ENCODE assay signal across 8 cellular contexts in the genomic region with DNA sequence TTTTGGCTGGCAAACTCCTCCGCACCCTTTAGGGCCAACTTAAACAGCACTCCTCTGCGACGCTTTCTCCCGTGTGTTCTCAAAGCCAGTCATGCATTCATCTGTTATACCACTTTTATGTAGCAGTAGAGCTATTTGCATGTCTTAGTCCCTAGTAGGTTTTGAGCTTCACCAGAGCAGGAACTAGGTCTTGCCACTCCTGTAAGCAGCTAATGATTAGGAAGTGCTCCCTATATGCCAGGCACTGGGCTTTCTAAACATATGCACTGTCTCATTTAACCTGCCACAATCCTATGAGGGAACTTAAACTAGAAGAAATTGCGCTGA.
DNase-seq lines count a peak whose midpoint lies in the region; ATAC-seq, FAIRE-seq and TF ChIP-seq lines count a peak whose summit lies in the region.
"Had no signal": no experiment of that assay in that cellular context is flagged by ENCODE, and none has a peak within 500 bp of the region (broad histone marks: within the 10 kb centered on the region; RNA-seq: fewer than 3 reads in every experiment).

No MANE protein-coding gene starts in this region.

- TF ChIP-seq CTCF in neural progenitor cell (IDR thresholded peaks at IDR 0.05) = no peak

- H2AFZ ChIP-seq in neural progenitor cell (replicated peaks) = no peak overlapping the region

- H3K27ac ChIP-seq in SJSA1 = peak overlapping the region; percentile 79
- H3K27ac ChIP-seq in stomach smooth muscle (ENCODE audit: low read length) = peak overlapping the region; percentile 37
- no peak overlapping the region for H3K27ac ChIP-seq in neural progenitor cell
- H3K27ac ChIP-seq: HL-60 had no signal

- H3K4me1 ChIP-seq in SJSA1 (replicated peaks) (peaks cover 37% of the 10 kb centered on the region), stomach smooth muscle (ENCODE audit: control insufficient read depth, insufficient read depth, low read length) (peaks cover 38% of the 10 kb centered on the region), neural progenitor cell (peaks cover 1% of the 10 kb centered on the region)

- DNase-seq in GM19239 (ENCODE audit: insufficient read length, low spot score) (peak; percentile 18), SJSA1 (ENCODE audit: low read depth in 1 of 2, low spot score in 2 of 2) (no peak), SKM-1 treated with dmso at 0.1 percent for 144 hours (lab: John Stamatoyannopoulos, UW; ENCODE audit: unreplicated experiment) (no peak), A172 (ENCODE audit: low spot score) (no peak), neural progenitor cell (ENCODE audit: low spot score) (no peak)

- H3K27me3 ChIP-seq in SJSA1 (replicated peaks) = no peaks in the 10 kb centered on the region
- H3K27me3 ChIP-seq in stomach smooth muscle (ENCODE audit: control insufficient read depth in 1 of 2, insufficient read depth in 2 of 2, low read length in 2 of 2) = no peaks in the 10 kb centered on the region
- no peaks in the 10 kb centered on the region for H3K27me3 ChIP-seq in neural progenitor cell

- H3K4me2 ChIP-seq in neural progenitor cell = no peak overlapping the region

- no peaks in the 10 kb centered on the region for H3K27me3 Mint-ChIP-seq in neural progenitor cell (ENCODE audit: insufficient read depth, low read depth)

- H3K27ac Mint-ChIP-seq in neural progenitor cell = no peak overlapping the region

- no peaks in the 10 kb centered on the region for H3F3A ChIP-seq in neural progenitor cell (ENCODE audit: low read depth)

- H3K9ac ChIP-seq in stomach smooth muscle (ENCODE audit: low read length in 2 of 2) (no peak overlapping the region), neural progenitor cell (no peak overlapping the region)

- H3K36me3 Mint-ChIP-seq in neural progenitor cell = peaks cover 5% of the 10 kb centered on the region

- no peak for FAIRE-seq in GM19239 (lab: Jason Lieb, UNC)

- H3K4me3 Mint-ChIP-seq in neural progenitor cell = no peak overlapping the region

- ATAC-seq in HG02798 (IDR thresholded peaks at IDR 0.05; ENCODE audit: poor library complexity, unreplicated experiment) = peak; percentile 71

- no peaks in the 10 kb centered on the region for H4K20me1 ChIP-seq in neural progenitor cell (ENCODE audit: low read depth)

- H3K9me3 Mint-ChIP-seq in neural progenitor cell = no peaks in the 10 kb centered on the region

- H3K36me3 ChIP-seq in SJSA1 (0 out of 2 replicates have a peak, but pooled peaks cover 2% of the 10 kb centered on the region), stomach smooth muscle (ENCODE audit: control insufficient read depth in 2 of 2, insufficient read depth in 2 of 2, low read length in 2 of 2) (peaks cover 12 to 16% of the 10 kb centered on the region in 2 donors), neural progenitor cell (no peaks in the 10 kb centered on the region)

- H3K4me1 Mint-ChIP-seq in neural progenitor cell = peaks cover 4% of the 10 kb centered on the region

- no peak overlapping the region for H3K4me3 ChIP-seq in SJSA1
- no peak overlapping the region for H3K4me3 ChIP-seq in stomach smooth muscle (ENCODE audit: low read length in 2 of 2)
- no peak overlapping the region for H3K4me3 ChIP-seq in neural progenitor cell

- H3K79me2 ChIP-seq in neural progenitor cell (ENCODE audit: low read depth) = no peaks in the 10 kb centered on the region

- H3K9me3 ChIP-seq in SJSA1 (replicated peaks) (no peaks in the 10 kb centered on the region), stomach smooth muscle (ENCODE audit: control insufficient read depth in 2 of 2, low read length in 2 of 2) (no peaks in the 10 kb centered on the region), neural progenitor cell (ENCODE audit: low read depth) (no peaks in the 10 kb centered on the region)
